In genomic region chr18:13661779-13662271, GRCh38 we compare ENCODE assay signal across 24 cellular contexts.
"Had no signal": no experiment of that assay in that cellular context is flagged by ENCODE, and none has a peak within 500 bp of the region (broad histone marks: within the 10 kb centered on the region; RNA-seq: fewer than 3 reads in every experiment).

No MANE protein-coding gene starts in this region.

- ATAC-seq: foreskin keratinocyte; mucosa of descending colon; natural killer cell treated with Interleukin-12 subunit alpha and Interleukin-12 subunit beta and Interleukin-15 and Interleukin-18, amount 100 ng/mL, for 72 hours; stimulated activated naive CD8-positive, alpha-beta T cell treated with anti-CD3 and anti-CD28 coated beads, Interleukin-15, Interleukin-2, amounts not matched to agents 100 U/mL and 50 U/mL, for 24 hours had no signal

- H3K9me3 Mint-ChIP-seq: activated naive CD4-positive, alpha-beta T cell treated with anti-CD3 and anti-CD28 coated beads, Interleukin-2, amount 10 ng/mL, durations not matched to agents 7 days and 5 days; natural killer cell treated with Interleukin-12 subunit alpha and Interleukin-12 subunit beta and Interleukin-15 and Interleukin-18, amount 100 ng/mL, for 72 hours; T-helper 1 cell treated with Interleukin-12 subunit alpha and Interleukin-12 subunit beta and Interleukin-4 antibody, amounts not matched to agents 30 μg/mL and 1 μg/mL, for 36 hours; type B pancreatic cell had no signal

- H3K27ac ChIP-seq: breast epithelium, foreskin keratinocyte, uterus, VCaP had no signal

- H3K27me3 ChIP-seq: breast epithelium, foreskin keratinocyte, heart right ventricle, uterus had no signal

- DNase-seq: activated CD4-positive, alpha-beta T cell treated with anti-CD3 and anti-CD28 coated beads for 4 hours; activated CD4-positive, alpha-beta T cell treated with anti-CD3 and anti-CD28 coated beads, Interleukin-2, amount 50 U/mL, for 48 hours; activated CD8-positive, alpha-beta memory T cell treated with anti-CD3 and anti-CD28 coated beads for 24 hours; activated gamma-delta T cell; activated naive CD4-positive, alpha-beta T cell treated with anti-CD3 and anti-CD28 coated beads, Interleukin-2, amount 10 ng/mL, durations not matched to agents 7 days and 5 days; amygdala; effector CD8-positive, alpha-beta T cell; erythroblast; foreskin keratinocyte; heart right ventricle; mesendoderm; mucosa of descending colon; stimulated activated CD4-positive, alpha-beta T cell treated with anti-CD3 and anti-CD28 coated beads, Interleukin-2, amount 100 ng/mL, for 48 hours; stimulated activated naive CD8-positive, alpha-beta T cell treated with anti-CD3 and anti-CD28 coated beads, Interleukin-15, Interleukin-2, amounts not matched to agents 100 U/mL and 50 U/mL, for 24 hours; SW 1271; T-helper 9 cell; uterus had no signal

- H3K27me3 Mint-ChIP-seq: activated naive CD4-positive, alpha-beta T cell treated with anti-CD3 and anti-CD28 coated beads, Interleukin-2, amount 10 ng/mL, durations not matched to agents 7 days and 5 days; natural killer cell treated with Interleukin-12 subunit alpha and Interleukin-12 subunit beta and Interleukin-15 and Interleukin-18, amount 100 ng/mL, for 72 hours; type B pancreatic cell had no signal

- H3K4me1 ChIP-seq: breast epithelium, foreskin keratinocyte, uterus had no signal

- H3K27ac Mint-ChIP-seq: activated naive CD4-positive, alpha-beta T cell treated with anti-CD3 and anti-CD28 coated beads, Interleukin-2, amount 10 ng/mL, durations not matched to agents 7 days and 5 days; natural killer cell treated with Interleukin-12 subunit alpha and Interleukin-12 subunit beta and Interleukin-15 and Interleukin-18, amount 100 ng/mL, for 72 hours; T-helper 1 cell treated with Interleukin-12 subunit alpha and Interleukin-12 subunit beta and Interleukin-4 antibody, amounts not matched to agents 30 μg/mL and 1 μg/mL, for 36 hours; type B pancreatic cell had no signal

- H3K4me3 Mint-ChIP-seq: activated naive CD4-positive, alpha-beta T cell treated with anti-CD3 and anti-CD28 coated beads, Interleukin-2, amount 10 ng/mL, durations not matched to agents 7 days and 5 days; natural killer cell treated with Interleukin-12 subunit alpha and Interleukin-12 subunit beta and Interleukin-15 and Interleukin-18, amount 100 ng/mL, for 72 hours; T-helper 1 cell treated with Interleukin-12 subunit alpha and Interleukin-12 subunit beta and Interleukin-4 antibody, amounts not matched to agents 30 μg/mL and 1 μg/mL, for 36 hours; type B pancreatic cell had no signal

- H3K36me3 ChIP-seq: breast epithelium, thoracic aorta, uterus had no signal

- H3K4me1 Mint-ChIP-seq: activated naive CD4-positive, alpha-beta T cell treated with anti-CD3 and anti-CD28 coated beads, Interleukin-2, amount 10 ng/mL, durations not matched to agents 7 days and 5 days had no signal

- H3K9me3 ChIP-seq: breast epithelium, heart right ventricle, mucosa of descending colon, thoracic aorta, uterus had no signal

- H3K4me3 ChIP-seq: breast epithelium, heart right ventricle, lung, mucosa of descending colon, thoracic aorta, uterus had no signal
